Comparison of ENCODE assay signal across 14 cellular contexts in genomic region chr6:129536271-129536670, GRCh38.
A peak's percentile ranks its signal among the peaks of the same experiment; 100 is the strongest.
DNase-seq lines count a peak whose midpoint lies in the region; ATAC-seq and TF ChIP-seq lines count a peak whose summit lies in the region.
"Had no signal": no experiment of that assay in that cellular context is flagged by ENCODE, and none has a peak within 500 bp of the region (broad histone marks: within the 10 kb centered on the region; RNA-seq: fewer than 3 reads in every experiment).

No MANE protein-coding gene starts in this region.

- intact Hi-C loops in dorsolateral prefrontal cortex (cut with DNase I), result no loop called here

- no peaks in the 10 kb centered on the region for H3K4me1 ChIP-seq in upper lobe of left lung
- H3K4me1 ChIP-seq: BLaER1 treated with 17β-estradiol and CSF1 and Interleukin-3, amounts not matched to agents 10 nM and 100 nM had no signal

- no peak overlapping the region for H3K27ac Mint-ChIP-seq in HFFc6
- H3K27ac Mint-ChIP-seq: CD4-positive, CD25-positive, alpha-beta regulatory T cell had no signal

- no peaks in the 10 kb centered on the region for H3K9me3 Mint-ChIP-seq in HFFc6

- H3K27ac ChIP-seq in dorsolateral prefrontal cortex (peak overlapping the region in 44 of 59 donors; percentile 4 to 82 (median 62)), upper lobe of left lung (no peak overlapping the region)
- H3K27ac ChIP-seq: BLaER1 treated with 17β-estradiol and CSF1 and Interleukin-3, amounts not matched to agents 10 nM and 100 nM had no signal

- H3K4me3 ChIP-seq in dorsolateral prefrontal cortex (no peak overlapping the region), upper lobe of left lung (no peak overlapping the region)
- H3K4me3 ChIP-seq: BLaER1 treated with 17β-estradiol and CSF1 and Interleukin-3, amounts not matched to agents 10 nM and 100 nM; GM12878 had no signal

- DNase-seq in NCI-H2171 treated with DMSO at 0.1 percent for 48 hours (lab: John Stamatoyannopoulos, UW) (peak; percentile 51), NCI-H2171 (lab: John Stamatoyannopoulos, UW) (no peak), dorsolateral prefrontal cortex (no peak), occipital lobe (lab: John Stamatoyannopoulos, UW) (peak; percentile 5), HFFc6 (no peak), upper lobe of left lung (no peak)
- DNase-seq in activated CD4-positive, CD25-positive, alpha-beta regulatory T cell (lab: John Stamatoyannopoulos, UW), result no peak
- DNase-seq: 8988T; AML-193; CD4-positive, CD25-positive, alpha-beta regulatory T cell; DMS79; HCEC 1CT had no signal

- no peaks in the 10 kb centered on the region for H3K9me3 ChIP-seq in upper lobe of left lung

- no peaks in the 10 kb centered on the region for H3K27me3 ChIP-seq in dorsolateral prefrontal cortex
- H3K27me3 ChIP-seq in upper lobe of left lung, result no peaks in the 10 kb centered on the region
- H3K27me3 ChIP-seq: BLaER1 treated with 17β-estradiol and CSF1 and Interleukin-3, amounts not matched to agents 10 nM and 100 nM had no signal

- TF ChIP-seq EP300 in upper lobe of left lung (IDR thresholded peaks at IDR 0.05), result no peak

- TF ChIP-seq CTCF in dorsolateral prefrontal cortex (IDR thresholded peaks at IDR 0.05 in 54 of 56, conservative IDR thresholded peaks at IDR 0.05 in 2 of 56; ENCODE audit: low read depth in 1 of 56, partially characterized antibody in 56 of 56), result no peak
- TF ChIP-seq CTCF in HFFc6 (IDR thresholded peaks at IDR 0.05), result no peak
- no peak for TF ChIP-seq CTCF in upper lobe of left lung (IDR thresholded peaks at IDR 0.05)

- H3K4me3 Mint-ChIP-seq in HFFc6, result no peak overlapping the region
- H3K4me3 Mint-ChIP-seq: CD4-positive, CD25-positive, alpha-beta regulatory T cell had no signal

- TF ChIP-seq POLR2A in upper lobe of left lung (IDR thresholded peaks at IDR 0.05), result no peak

- peaks cover 59% of the 10 kb centered on the region for H3K36me3 Mint-ChIP-seq in HFFc6 (ENCODE audit: low read depth)
- H3K36me3 Mint-ChIP-seq: CD4-positive, CD25-positive, alpha-beta regulatory T cell had no signal

- peaks cover 19% of the 10 kb centered on the region for H3K4me1 Mint-ChIP-seq in HFFc6 (ENCODE audit: low read depth)
- H3K4me1 Mint-ChIP-seq: CD4-positive, CD25-positive, alpha-beta regulatory T cell had no signal

- ATAC-seq in upper lobe of left lung (ENCODE audit: low FRiP score in 2 of 2), result no peak
- ATAC-seq: GM12878 had no signal

- no peaks in the 10 kb centered on the region for H3K27me3 Mint-ChIP-seq in HFFc6 (ENCODE audit: insufficient read depth)

- H3K36me3 ChIP-seq in upper lobe of left lung, result peaks cover 0 to 5% (median 2%) of the 10 kb centered on the region in 4 donors

Comparison
In these comparisons a context has a peak if more than half of its experiments do, and no peak if none do; other contexts are left out.
1. DNase-seq: peak in NCI-H2171 treated with DMSO at 0.1 percent for 48 hours (single experiment) and occipital lobe (single experiment); none in NCI-H2171 (single experiment), dorsolateral prefrontal cortex (0 of 10), HFFc6 (single experiment), activated CD4-positive, CD25-positive, alpha-beta regulatory T cell (0 of 4) and upper lobe of left lung (0 of 2).
2. H3K27ac ChIP-seq: peak in dorsolateral prefrontal cortex (44 of 59); none in upper lobe of left lung (0 of 4).